ENCODE assay signal across 19 cellular contexts in genomic region chr22:48957311-48957986, GRCh38.
A peak's percentile ranks its signal among the peaks of the same experiment; 100 is the strongest.
DNase-seq lines count a peak whose midpoint lies in the region; TF ChIP-seq lines count a peak whose summit lies in the region.
"Had no signal": no experiment of that assay in that cellular context is flagged by ENCODE, and none has a peak within 500 bp of the region (broad histone marks: within the 10 kb centered on the region; RNA-seq: fewer than 3 reads in every experiment).

No MANE protein-coding gene starts in this region.

- H3K36me3 ChIP-seq in Peyer's patch (no peaks in the 10 kb centered on the region), colonic mucosa (no peaks in the 10 kb centered on the region), suprapubic skin (no peaks in the 10 kb centered on the region)
- H3K36me3 ChIP-seq: HAP-1, left lung, ovary, sigmoid colon had no signal

- TF ChIP-seq POLR2A in Peyer's patch (IDR thresholded peaks at IDR 0.05) (no peak), suprapubic skin (IDR thresholded peaks at IDR 0.05) (no peak)

- H3K9ac ChIP-seq in colonic mucosa (ENCODE audit: low read depth in 2 of 2, low read length in 2 of 2): no peak overlapping the region

- no peak for TF ChIP-seq EP300 in suprapubic skin (IDR thresholded peaks at IDR 0.05)

- POLR2A ChIA-PET in GM10248 (lab: Yijun Ruan, JAX): no interaction called here

- TF ChIP-seq CTCF in Peyer's patch (IDR thresholded peaks at IDR 0.05) (no peak), colonic mucosa (IDR thresholded peaks at IDR 0.05) (no peak), suprapubic skin (IDR thresholded peaks at IDR 0.05) (no peak), GM10248 (IDR thresholded peaks at IDR 0.05; ENCODE audit: control extremely low read depth, extremely low read depth, low read depth, missing control alignments) (no peak)

- no peaks in the 10 kb centered on the region for H3K27me3 ChIP-seq in Peyer's patch
- no peaks in the 10 kb centered on the region for H3K27me3 ChIP-seq in colonic mucosa
- H3K27me3 ChIP-seq in suprapubic skin: peaks cover 55% of the 10 kb centered on the region
- H3K27me3 ChIP-seq: ovary had no signal

- no peaks in the 10 kb centered on the region for H3K9me3 ChIP-seq in Peyer's patch
- H3K9me3 ChIP-seq in colonic mucosa: no peaks in the 10 kb centered on the region
- H3K9me3 ChIP-seq in suprapubic skin: no peaks in the 10 kb centered on the region
- H3K9me3 ChIP-seq: HAP-1, ovary, sigmoid colon had no signal

- intact Hi-C loops in colonic mucosa (cut with DNase I): no loop called here

- CTCF ChIA-PET in GM10248 (lab: Yijun Ruan, JAX): no interaction called here

- H3K4me3 ChIP-seq in Peyer's patch (no peak overlapping the region), colonic mucosa (no peak overlapping the region), suprapubic skin (no peak overlapping the region)
- H3K4me3 ChIP-seq: GM12878, HAP-1, left lung, ovary, sigmoid colon had no signal

- no peak overlapping the region for H3K27ac ChIP-seq in Peyer's patch
- H3K27ac ChIP-seq in colonic mucosa: no peak overlapping the region
- H3K27ac ChIP-seq in suprapubic skin: no peak overlapping the region
- H3K27ac ChIP-seq: left lung, ovary, sigmoid colon had no signal

- DNase-seq in Peyer's patch: peak in 2 of 3 donors; percentile 9 to 38
- DNase-seq in colonic mucosa: peak; percentile 11
- DNase-seq in mucosa of gallbladder (ENCODE audit: low spot score): peak; percentile 5
- DNase-seq in suprapubic skin (ENCODE audit: low spot score in 2 of 2): peak; percentile 44 to 77
- no peak for DNase-seq in GM10248 (ENCODE audit: extremely low spot score)
- DNase-seq in NCI-H2171 (lab: John Stamatoyannopoulos, UW): no peak
- DNase-seq in NCI-H226: no peak
- DNase-seq: activated CD4-positive, alpha-beta T cell treated with anti-CD3 and anti-CD28 coated beads, Interleukin-2, amount 10 ng/mL, durations not matched to agents 24 days and 14 days; GDM1; KG1; NCI-H1694; NCI-H2227 treated with DMSO at 0.1 percent for 48 hours; NCI-H774; ovary; SHP77; sigmoid colon had no signal

- WGBS in suprapubic skin: 96% methylated on average over 5 of the region's 21 CpGs

- no peaks in the 10 kb centered on the region for H3K4me1 ChIP-seq in Peyer's patch
- no peaks in the 10 kb centered on the region for H3K4me1 ChIP-seq in colonic mucosa
- peaks cover 6% of the 10 kb centered on the region for H3K4me1 ChIP-seq in suprapubic skin
- H3K4me1 ChIP-seq: HAP-1, left lung, sigmoid colon had no signal

Comparison
In these comparisons a context has a peak if more than half of its experiments do, and no peak if none do; other contexts are left out.
1. DNase-seq: peak in Peyer's patch (2 of 3), colonic mucosa (single experiment), mucosa of gallbladder (single experiment) and suprapubic skin (2 of 2); none in GM10248 (single experiment), NCI-H2171 (single experiment) and NCI-H226 (single experiment).